Comparison of ENCODE assay signal across 8 cellular contexts in genomic region chr15:81000626-81001179, GRCh38. TPM values are rescaled to one million over a fixed set of nuclear protein-coding genes. Genes with fewer than 3 reads are reported as not detected.
A peak's percentile ranks its signal among the peaks of the same experiment; 100 is the strongest.
DNase-seq lines count a peak whose midpoint lies in the region; ATAC-seq and TF ChIP-seq lines count a peak whose summit lies in the region.

TSS of gene TLNRD1 (plus strand) at chr15:81000923. CDS start at chr15:81002272, 1,349 bp downstream.

- H3K27ac ChIP-seq in neural cell (ENCODE audit: low read length): peak within 1 kb of the TSS; percentile 84

- H3K4me1 Mint-ChIP-seq in stimulated activated naive CD8-positive, alpha-beta T cell treated with anti-CD3 and anti-CD28 coated beads, Interleukin-15, amount 100 ng/mL, for 72 hours: peaks cover 57% of the 10 kb centered on the region

- DNase-seq in ELF-1 (ENCODE audit: low read depth, low spot score): peak; percentile 86
- peak; percentile 95 for DNase-seq in H7
- DNase-seq in MG63: peak; percentile 94
- DNase-seq in SIG-M5 (lab: John Stamatoyannopoulos, UW): peak; percentile 56
- peak; percentile 93 for DNase-seq in activated effector memory CD4-positive, alpha-beta T cell treated with anti-CD3 and anti-CD28 coated beads, Interleukin-2, amount 50 U/mL, for 16 hours
- peak; percentile 77 for DNase-seq in fibroblast of the conjunctiva (ENCODE audit: low read depth)
- DNase-seq in stimulated activated naive CD8-positive, alpha-beta T cell treated with anti-CD3 and anti-CD28 coated beads, Interleukin-15, amount 100 ng/mL, for 72 hours: peak; percentile 81 to 88

- H3K9me3 Mint-ChIP-seq in stimulated activated naive CD8-positive, alpha-beta T cell treated with anti-CD3 and anti-CD28 coated beads, Interleukin-15, amount 100 ng/mL, for 72 hours: no peaks in the 10 kb centered on the region

- H3K4me3 Mint-ChIP-seq in stimulated activated naive CD8-positive, alpha-beta T cell treated with anti-CD3 and anti-CD28 coated beads, Interleukin-15, amount 100 ng/mL, for 72 hours: peak within 1 kb of the TSS; percentile 95 to 98

- no peaks in the 10 kb centered on the region for H3F3A ChIP-seq in neural cell (ENCODE audit: insufficient read depth, low read length, poor library complexity, severe bottlenecking)

- H3K79me2 ChIP-seq in neural cell (replicated peaks; ENCODE audit: insufficient read depth, low read length): peaks cover 23% of the 10 kb centered on the region

- H3K4me3 ChIP-seq in H7 (ENCODE audit: insufficient read depth, low read depth, low read length) (peak within 1 kb of the TSS; percentile 89), MG63 (peak within 1 kb of the TSS; percentile 76), neural cell (ENCODE audit: low read length) (peak within 1 kb of the TSS; percentile 92)

- no peak for TF ChIP-seq RAD21 in neural cell (conservative IDR thresholded peaks at IDR 0.05)

- TF ChIP-seq EP300 in neural cell (conservative IDR thresholded peaks at IDR 0.05; ENCODE audit: poor library complexity, severe bottlenecking): no peak

- peak; percentile 83 for ATAC-seq in stimulated activated naive CD8-positive, alpha-beta T cell treated with anti-CD3 and anti-CD28 coated beads, Interleukin-15, amount 100 ng/mL, for 72 hours

- H3K9me3 ChIP-seq in MG63 (peaks cover 4% of the 10 kb centered on the region; the same call in 1 of the 2 replicates), neural cell (ENCODE audit: low read length) (no peaks in the 10 kb centered on the region)

- H3K4me2 ChIP-seq in neural cell (ENCODE audit: low read length): peak within 1 kb of the TSS; percentile 78

- H3K27ac Mint-ChIP-seq in stimulated activated naive CD8-positive, alpha-beta T cell treated with anti-CD3 and anti-CD28 coated beads, Interleukin-15, amount 100 ng/mL, for 72 hours: peak within 1 kb of the TSS; percentile 93 to 98

- H3K9ac ChIP-seq in neural cell (ENCODE audit: low read length): peak within 1 kb of the TSS; percentile 90

- H3K9me2 ChIP-seq in neural cell (ENCODE audit: insufficient read depth, low read length): no peaks in the 10 kb centered on the region

- no peaks in the 10 kb centered on the region for H4K20me1 ChIP-seq in neural cell (ENCODE audit: insufficient read depth)

- peak within 1 kb of the TSS; percentile 96 for H2AFZ ChIP-seq in neural cell (ENCODE audit: low read depth, low read length)

- no peaks in the 10 kb centered on the region for H3K27me3 Mint-ChIP-seq in stimulated activated naive CD8-positive, alpha-beta T cell treated with anti-CD3 and anti-CD28 coated beads, Interleukin-15, amount 100 ng/mL, for 72 hours

- no peak for TF ChIP-seq CTCF in neural cell (IDR thresholded peaks at IDR 0.05; ENCODE audit: poor library complexity, severe bottlenecking)

- H3K36me3 ChIP-seq in H7 (replicated peaks; ENCODE audit: control insufficient read depth, insufficient read depth, low read length): no peaks in the 10 kb centered on the region
- H3K36me3 ChIP-seq in MG63: peaks cover 23% of the 10 kb centered on the region
- no peaks in the 10 kb centered on the region for H3K36me3 ChIP-seq in neural cell (ENCODE audit: insufficient read depth, low read length)

- H3K27me3 ChIP-seq in H7 (ENCODE audit: control insufficient read depth, insufficient read depth, low read length) (peaks cover 10% of the 10 kb centered on the region), MG63 (no peaks in the 10 kb centered on the region), neural cell (ENCODE audit: insufficient read depth, low read depth, low read length) (no peaks in the 10 kb centered on the region)

TF ChIP-seq in neural cell, 6 proteins besides CTCF, POLR2A, EP300 and RAD21:
- no peak for TF ChIP-seq EZH2 (IDR thresholded peaks at IDR 0.05; ENCODE audit: borderline replicate concordance, insufficient read depth, low read length, poor library complexity, severe bottlenecking)
- TF ChIP-seq SMC3 (conservative IDR thresholded peaks at IDR 0.05; ENCODE audit: poor library complexity): no peak
- TF ChIP-seq REST (IDR thresholded peaks at IDR 0.05; ENCODE audit: borderline replicate concordance): peak; percentile 62
- TF ChIP-seq POLR2AphosphoS5 (IDR thresholded peaks at IDR 0.05): peak; percentile 88
- TF ChIP-seq MXI1 (conservative IDR thresholded peaks at IDR 0.05; ENCODE audit: poor library complexity, severe bottlenecking): no peak
- TF ChIP-seq TAF1 (IDR thresholded peaks at IDR 0.05; ENCODE audit: low read depth): peak; percentile 50

RNA-seq across cellular contexts. Expression of gene TLNRD1, which starts in this region (rescaled TPM):
- 34.5 and 38.4 TPM in 2 replicates for total RNA-seq in H7 (2014; rRNA removed; shearing (Covaris generic))
- total RNA-seq in MG63 (2014; rRNA removed; shearing (Covaris generic); ENCODE audit: low replicate concordance): 8.4 and 13.9 TPM in 2 replicates
- 8.2 and 8.8 TPM in 2 replicates for polyA plus RNA-seq in neural cell
- polyA minus RNA-seq in neural cell: 17.9 and 18.0 TPM in 2 replicates

Comparison
In these comparisons a context has a peak if more than half of its experiments do, and no peak if none do; other contexts are left out.
1. Peak in every context shown above with its lines: DNase-seq, ATAC-seq, H3K4me3 ChIP-seq and H3K27ac ChIP-seq.